13 cellular contexts compared by ENCODE assay signal in genomic region chr14:19408519-19408918, GRCh38. TPM values are rescaled to one million over a fixed set of nuclear protein-coding genes. Genes with fewer than 3 reads are reported as not detected.
"Had no signal": no experiment of that assay in that cellular context is flagged by ENCODE, and none has a peak within 500 bp of the region (broad histone marks: within the 10 kb centered on the region; RNA-seq: fewer than 3 reads in every experiment).

No MANE protein-coding gene starts in this region.

RNA-seq across cellular contexts. Expression of gene POTEG, which starts 25.6 kb away (rescaled TPM):
- total RNA-seq: stomach, subcutaneous adipose tissue, suprapubic skin, temporal lobe, thoracic aorta, tibial nerve, transverse colon, upper lobe of left lung, upper lobe of right lung, ureter, urinary bladder, uterus, vagina had no signal
- polyA plus RNA-seq: stomach, urinary bladder had no signal
